25 cellular contexts compared by ENCODE assay signal in the genomic region with DNA sequence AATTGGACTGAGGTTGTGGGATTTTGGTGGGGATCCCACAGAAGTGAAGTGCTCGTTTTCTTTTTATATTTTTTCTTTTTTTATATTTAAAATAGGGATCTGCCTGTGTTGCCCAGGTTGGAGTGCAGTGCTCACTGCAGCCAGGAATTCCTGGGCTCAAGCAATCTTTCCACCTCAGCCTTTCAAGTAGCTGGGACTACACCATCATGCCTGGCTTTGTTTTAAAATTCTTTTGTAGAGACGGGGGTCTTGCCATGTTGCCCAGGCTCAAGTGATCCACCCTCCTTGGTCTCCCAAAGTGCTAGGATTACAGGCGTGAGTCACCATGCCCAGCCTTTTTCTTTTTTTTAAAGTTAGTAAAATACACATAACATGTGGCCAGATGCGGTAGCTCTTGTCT. TPM values are rescaled to one million over a fixed set of nuclear protein-coding genes. Genes with fewer than 3 reads are reported as not detected.
DNase-seq lines count a peak whose midpoint lies in the region; ATAC-seq, FAIRE-seq and TF ChIP-seq lines count a peak whose summit lies in the region.
"Had no signal": no experiment of that assay in that cellular context is flagged by ENCODE, and none has a peak within 500 bp of the region (broad histone marks: within the 10 kb centered on the region; RNA-seq: fewer than 3 reads in every experiment).

No MANE protein-coding gene starts in this region.

- in situ Hi-C loops in K562 (cut with MboI), result no loop called here

- TF ChIP-seq POLR2A in K562 (conservative IDR thresholded peaks at IDR 0.05), result no peak

- 36% methylated on average over 4 of the region's 4 CpGs for WGBS in K562 (ENCODE audit: insufficient coverage, low coverage, missing lambda C conversion rate)

- H3K9ac ChIP-seq in K562 (ENCODE audit: insufficient read depth in 1 of 2, low read depth in 2 of 2, low read length in 2 of 2), result no peak overlapping the region
- H3K9ac ChIP-seq: BLaER1 had no signal

- H3K4me3 ChIP-seq in K562, result no peak overlapping the region
- H3K4me3 ChIP-seq in epithelial cell of esophagus (ENCODE audit: low read length), result no peak overlapping the region
- H3K4me3 ChIP-seq: A549, BLaER1 had no signal

- H3K4me2 ChIP-seq in K562 (ENCODE audit: insufficient read depth, low read length), result no peak overlapping the region
- H3K4me2 ChIP-seq: A549, BLaER1 had no signal

- no peaks in the 10 kb centered on the region for H3K27me3 ChIP-seq in K562 (ENCODE audit: control insufficient read depth in 2 of 2, insufficient read depth in 2 of 2, low read length in 2 of 2)
- H3K27me3 ChIP-seq: BE2C, BLaER1 had no signal

- H3K27ac ChIP-seq in K562 (ENCODE audit: extremely low read depth, low read depth, low read length) (no peak overlapping the region), caudate nucleus (ENCODE audit: low read depth, low read length) (no peak overlapping the region)
- H3K27ac ChIP-seq: 22Rv1, A549, BLaER1 had no signal

- TF ChIP-seq CTCF in K562 (IDR thresholded peaks at IDR 0.05 in 2 of 3, conservative IDR thresholded peaks at IDR 0.05 in 1 of 3; ENCODE audit: insufficient read depth in 2 of 3, low read depth in 1 of 3, low read length in 3 of 3), result no peak
- no peak for TF ChIP-seq CTCF in epithelial cell of esophagus (IDR thresholded peaks at IDR 0.05; ENCODE audit: insufficient read depth, low read depth, low read length, missing control alignments)

- DNase-seq in DMS53 (lab: John Stamatoyannopoulos, UW) (peak; percentile 18), DMS53 treated with DMSO at 0.1 percent for 48 hours (lab: John Stamatoyannopoulos, UW; ENCODE audit: unreplicated experiment) (no peak), K562 (ENCODE audit: extremely low read depth in 1 of 4, low spot score in 3 of 4) (no peak), epithelial cell of esophagus (ENCODE audit: low read depth) (peak; percentile 26), left lobe of liver (ENCODE audit: low spot score) (no peak), caudate nucleus (lab: John Stamatoyannopoulos, UW) (no peak)
- DNase-seq in activated effector memory CD4-positive, alpha-beta T cell treated with anti-CD3 and anti-CD28 coated beads, Interleukin-2, amount 50 U/mL, for 16 hours, result no peak
- DNase-seq: AML-193; BE2C; C1 segment of cervical spinal cord; CD4-positive, alpha-beta memory T cell; CD4-positive, CD25-positive, alpha-beta regulatory T cell; CD8-positive, alpha-beta memory T cell; COR-L47; DMS 273 treated with DMSO at 0.1 percent for 48 hours; DMS153; DMS79; DND-41; EL; GF-D8 had no signal

- intact Hi-C loops in K562 (cut with micrococcal nuclease), result no loop called here

- H2AFZ ChIP-seq in K562 (ENCODE audit: low read depth, low read length), result no peak overlapping the region

- POLR2A ChIA-PET in K562 (lab: Yijun Ruan, JAX), result interaction anchor here (0.6 kb wide), 1 partner anchor 213 kb away, joined by 3 read pairs; no protein-coding TSS in a partner anchor

- FAIRE-seq in K562 (lab: Jason Lieb, UNC), result no peak
- FAIRE-seq: A549, GM12891, GM19239 had no signal

- H4K20me1 ChIP-seq in K562 (replicated peaks; ENCODE audit: control insufficient read depth, insufficient read depth, low read length), result peaks cover 25% of the 10 kb centered on the region

- TF ChIP-seq RAD21 in K562 (CRISPR knock-in tag; conservative IDR thresholded peaks at IDR 0.05 in 1 of 2, IDR thresholded peaks at IDR 0.05 in 1 of 2), result no peak

- CTCF ChIA-PET in K562 (lab: Yijun Ruan, JAX; ENCODE audit: low intra/inter-chr PET ratio), result no interaction called here

- ATAC-seq in K562 (no peak), left lobe of liver (no peak)
- ATAC-seq: A549 had no signal

- H3K9me1 ChIP-seq in K562 (ENCODE audit: control insufficient read depth, insufficient read depth, low read length), result peaks cover 3% of the 10 kb centered on the region

- peaks cover 10 to 33% of the 10 kb centered on the region in 2 experiments; a peak in 4 of 5 replicates for H3K4me1 ChIP-seq in K562 (replicated peaks in 1 of 2; ENCODE audit: control insufficient read depth in 2 of 2, insufficient read depth in 2 of 2, low read length in 2 of 2)
- H3K4me1 ChIP-seq: A549 had no signal

- no peaks in the 10 kb centered on the region for H3K9me3 ChIP-seq in K562 (replicated peaks; ENCODE audit: control insufficient read depth, insufficient read depth, low read depth, low read length)
- H3K9me3 ChIP-seq: A549, BE2C had no signal

- 0 out of 3 replicates have a peak, but pooled peaks cover 6% of the 10 kb centered on the region for H3K79me2 ChIP-seq in K562 (ENCODE audit: control insufficient read depth, insufficient read depth, low read length)

- H3K36me3 ChIP-seq in K562 (ENCODE audit: control insufficient read depth, insufficient read depth, low read length), result no peaks in the 10 kb centered on the region
- H3K36me3 ChIP-seq: BE2C, BLaER1 had no signal

- no peak for TF ChIP-seq EP300 in K562 (IDR thresholded peaks at IDR 0.05; ENCODE audit: low read length)

- BruUV-seq in K562 (replicated peaks; lab: Mats Ljungman, UMichigan), result no TSS peak

TF ChIP-seq in K562, 482 proteins besides CTCF, POLR2A, EP300 and RAD21:
- TF ChIP-seq ZNF121 (CRISPR knock-in tag; conservative IDR thresholded peaks at IDR 0.05), result peak; percentile 73
- TF ChIP-seq TCF3 (CRISPR knock-in tag; IDR thresholded peaks at IDR 0.05), result no peak

RNA-seq across cellular contexts. Expression of a gene that starts 20.6 kb away (rescaled TPM):
- total RNA-seq in K562 (2011; cell fraction: chromatin; rRNA removed; ENCODE audit: low replicate concordance), result 2.4 and 9.1 TPM in 2 replicates
- 4.7 and 4.8 TPM in 2 replicates for total RNA-seq in K562 (2011; cell fraction: nucleolus; rRNA removed)
- total RNA-seq in K562 (2011; cell fraction: nucleoplasm; rRNA removed), result 3.3 and 3.7 TPM in 2 replicates
- total RNA-seq in K562 (2014; rRNA removed) (1.5 and 1.6 TPM in 2 replicates), K562 (2014; rRNA removed; fragmentation: Illumina TruSeq; extraction: Trizol) (0.25 and 0.29 TPM in 2 replicates), K562 (2015; rRNA removed; fragmentation: Illumina TruSeq; extraction: Trizol) (0.83 and 1.3 TPM in 2 replicates), K562 (2021) (3.8 and 4.3 TPM in 2 replicates), left lobe of liver (6.2 TPM)
- polyA plus RNA-seq in K562 (2011; rRNA removed) (0.36 and 0.47 TPM in 2 replicates), K562 (2014; fragmentation: Illumina TruSeq; extraction: Trizol) (1.2 and 1.7 TPM in 2 replicates), K562 (2014; fragmentation: Nextera tagmentation; extraction: Ambion mirVana) (not detected), K562 (2014; rRNA removed) (1.8 and 2.1 TPM in 2 replicates)
- polyA plus RNA-seq in K562 (2011; cell fraction: cytosol; rRNA removed), result 0.37 and 0.76 TPM in 2 replicates
- polyA plus RNA-seq in K562 (2011; cell fraction: nucleus; rRNA removed), result 3.5 and 10.4 TPM in 2 replicates
- 2.9 and 5.1 TPM in 2 replicates for polyA plus RNA-seq in K562 (2012)
- polyA minus RNA-seq in K562 (2011; rRNA and poly(A)+ RNA removed), result 0.15 and 0.49 TPM in 2 replicates
- 0.48 TPM in 1 of 2 replicates, not detected in the other for polyA minus RNA-seq in K562 (2011; cell fraction: cytosol; rRNA and poly(A)+ RNA removed)
- polyA minus RNA-seq in K562 (2011; cell fraction: nucleus; rRNA and poly(A)+ RNA removed), result 1.9 and 3.4 TPM in 2 replicates

Comparison
In these comparisons a context has a peak if more than half of its experiments do, and no peak if none do; other contexts are left out.
1. DNase-seq: peak in DMS53 (single experiment) and epithelial cell of esophagus (single experiment); none in DMS53 treated with DMSO at 0.1 percent for 48 hours (single experiment), K562 (0 of 4), left lobe of liver (single experiment), caudate nucleus (0 of 61) and activated effector memory CD4-positive, alpha-beta T cell treated with anti-CD3 and anti-CD28 coated beads, Interleukin-2, amount 50 U/mL, for 16 hours (single experiment).